In the genomic region with DNA sequence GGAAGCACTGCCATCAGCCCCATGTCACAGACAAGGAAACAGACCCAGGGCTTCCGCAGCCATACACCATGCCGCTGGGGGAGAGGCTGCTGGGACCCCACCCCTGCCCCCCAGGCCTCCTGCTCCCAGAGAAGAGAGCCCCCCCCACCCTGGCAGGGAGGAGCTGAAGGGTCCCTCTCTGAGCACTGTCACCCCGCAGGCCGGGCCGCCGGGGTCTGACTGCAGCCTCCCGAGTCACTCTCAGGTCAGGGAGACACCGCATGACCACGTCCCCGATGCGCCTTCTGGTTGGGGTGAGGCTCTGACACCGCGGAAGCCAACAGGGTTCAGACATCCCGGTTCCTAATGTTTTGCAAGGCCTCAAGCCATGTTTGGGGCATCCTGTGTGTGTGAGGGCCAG, we compare ENCODE assay signal across 8 cellular contexts.
"Had no signal": no experiment of that assay in that cellular context is flagged by ENCODE, and none has a peak within 500 bp of the region (broad histone marks: within the 10 kb centered on the region; RNA-seq: fewer than 3 reads in every experiment).

No MANE protein-coding gene starts in this region.

- H3K4me3 Mint-ChIP-seq: GM23338, HFFc6, IgD-negative memory B cell had no signal

- H3K4me2 ChIP-seq: GM23338 had no signal

- H3K9me3 Mint-ChIP-seq: GM23338, HFFc6, IgD-negative memory B cell had no signal

- H3K36me3 Mint-ChIP-seq: IgD-negative memory B cell had no signal

- H3K27ac Mint-ChIP-seq: GM23338, HFFc6 had no signal

- H3K4me3 ChIP-seq: GM23338, HAP-1 had no signal

- H3K27ac ChIP-seq: HL-60 had no signal

- H2AFZ ChIP-seq: GM23338 had no signal

- H3K4me1 ChIP-seq: HAP-1 had no signal

- DNase-seq: H7, HFFc6 had no signal

- H3K36me3 ChIP-seq: HAP-1 had no signal

- H3K9me3 ChIP-seq: HAP-1 had no signal

- ATAC-seq: GM23338, HCT116, HepG2 had no signal
